ENCODE assay signal across 13 cellular contexts in genomic region chr1:232621050-232621449, GRCh38. TPM values are rescaled to one million over a fixed set of nuclear protein-coding genes. Genes with fewer than 3 reads are reported as not detected.
DNase-seq lines count a peak whose midpoint lies in the region; ATAC-seq, FAIRE-seq and TF ChIP-seq lines count a peak whose summit lies in the region.
"Had no signal": no experiment of that assay in that cellular context is flagged by ENCODE, and none has a peak within 500 bp of the region (broad histone marks: within the 10 kb centered on the region; RNA-seq: fewer than 3 reads in every experiment).

No MANE protein-coding gene starts in this region.

- POLR2A ChIA-PET in OCI-LY7 (lab: Charles Lee): interaction anchor here (0.8 to 2.5 kb wide), 3 partner anchors 21 to 70 kb away, joined by 4 to 12 read pairs (median 5); no protein-coding TSS in a partner anchor

- TF ChIP-seq CTCF in OCI-LY7 (conservative IDR thresholded peaks at IDR 0.05; ENCODE audit: low read length): no peak
- no peak for TF ChIP-seq CTCF in cardiac muscle cell (IDR thresholded peaks at IDR 0.05; ENCODE audit: low read depth, low read length)
- no peak for TF ChIP-seq CTCF in omental fat pad (IDR thresholded peaks at IDR 0.05)
- no peak for TF ChIP-seq CTCF in HFFc6 (IDR thresholded peaks at IDR 0.05)

- H3K9me3 Mint-ChIP-seq in HFFc6: peaks cover 10% of the 10 kb centered on the region

- no peaks in the 10 kb centered on the region for H3K4me1 Mint-ChIP-seq in HFFc6 (ENCODE audit: low read depth)

- H3K27me3 ChIP-seq in cardiac muscle cell: no peaks in the 10 kb centered on the region
- H3K27me3 ChIP-seq: adrenal gland had no signal

- H3K36me3 ChIP-seq in OCI-LY7 (ENCODE audit: insufficient read depth, low read length) (peaks cover 3% of the 10 kb centered on the region; the same call in 1 of the 2 replicates), cardiac muscle cell (no peaks in the 10 kb centered on the region)
- H3K36me3 ChIP-seq: adrenal gland had no signal

- in situ Hi-C loops in Caki2 (cut with HindIII; ENCODE audit: low pct_unique_long_range_greater_than_20kb, low sequenced_read_pairs): loop anchor here (10.0 kb wide), 1 partner anchor 756 kb away; no protein-coding TSS in a partner anchor

- no peak overlapping the region for H3K4me3 Mint-ChIP-seq in HFFc6

- H4K20me1 ChIP-seq in OCI-LY7 (ENCODE audit: insufficient read depth, low read length): no peaks in the 10 kb centered on the region

- CTCF ChIA-PET in OCI-LY7 (lab: Charles Lee; ENCODE audit: unreplicated experiment): no interaction called here

- H3K36me3 Mint-ChIP-seq in HFFc6 (ENCODE audit: low read depth): no peaks in the 10 kb centered on the region

- DNase-seq in Caki2 (ENCODE audit: low read depth) (peak; percentile 67), OCI-LY7 (ENCODE audit: low spot score) (no peak), cardiac muscle cell (ENCODE audit: low read depth in 1 of 2, low spot score in 1 of 2) (no peak), omental fat pad (ENCODE audit: low spot score) (no peak), urothelium cell line (ENCODE audit: low spot score) (no peak), T-helper 1 cell (no peak), hypothalamus (lab: John Stamatoyannopoulos, UW) (no peak), HFFc6 (no peak)
- DNase-seq: activated T-cell treated with anti-CD3 and anti-CD28 coated beads for 4 hours; stimulated activated CD4-positive, alpha-beta T cell treated with anti-CD3 and anti-CD28 coated beads, Interleukin-2, amount 100 ng/mL, for 24 hours had no signal

- no peaks in the 10 kb centered on the region for H3K9me2 ChIP-seq in OCI-LY7 (ENCODE audit: insufficient read depth, low read length)

- peak overlapping the region; percentile 39 for H3K4me3 ChIP-seq in OCI-LY7 (ENCODE audit: low read depth, low read length, poor library complexity, severe bottlenecking)
- no peak overlapping the region for H3K4me3 ChIP-seq in cardiac muscle cell
- H3K4me3 ChIP-seq: adrenal gland, GM12878 had no signal

- ATAC-seq in omental fat pad (ENCODE audit: low FRiP score): peak; percentile 21
- ATAC-seq: activated CD4-positive, CD25-positive, alpha-beta regulatory T cell treated with anti-CD3 and anti-CD28 coated beads, Interleukin-2, amount 50 U/mL, for 24 hours; GM12878 had no signal

- intact Hi-C loops in OCI-LY7 (cut with micrococcal nuclease; ENCODE audit: unreplicated experiment): no loop called here

- H3K27ac Mint-ChIP-seq in HFFc6: no peak overlapping the region

- H3K27me3 Mint-ChIP-seq in HFFc6 (ENCODE audit: insufficient read depth): no peaks in the 10 kb centered on the region; the same call in none of the 2 replicates

- H3K9me3 ChIP-seq in OCI-LY7 (ENCODE audit: low read length) (no peaks in the 10 kb centered on the region), cardiac muscle cell (ENCODE audit: low read depth) (no peaks in the 10 kb centered on the region)
- H3K9me3 ChIP-seq: adrenal gland had no signal

- H3K27ac ChIP-seq in OCI-LY7 (ENCODE audit: low read depth, low read length, poor library complexity, severe bottlenecking) (peak overlapping the region; percentile 54), cardiac muscle cell (peak overlapping the region; percentile 77)

- FAIRE-seq in urothelium cell line (lab: Jason Lieb, UNC): no peak
- FAIRE-seq: GM12878 had no signal

- no TSS peak for BruUV-seq in OCI-LY7 (replicated peaks; lab: Mats Ljungman, UMichigan)

- H3K4me2 ChIP-seq in OCI-LY7 (ENCODE audit: low read length): peak overlapping the region; percentile 57

- H2AFZ ChIP-seq in OCI-LY7 (ENCODE audit: low read length): no peak overlapping the region; the same call in 1 of the 2 replicates

- H3K79me2 ChIP-seq in OCI-LY7 (ENCODE audit: insufficient read depth, low read depth, low read length): peaks cover 50% of the 10 kb centered on the region; the same call in 1 of the 2 replicates

- peaks cover 73% of the 10 kb centered on the region for H3K4me1 ChIP-seq in OCI-LY7 (ENCODE audit: insufficient read depth, low read length, poor library complexity, severe bottlenecking)
- peaks cover 52% of the 10 kb centered on the region for H3K4me1 ChIP-seq in cardiac muscle cell (ENCODE audit: low read depth)

RNA-seq across cellular contexts. Expression of gene SIPA1L2, which starts 8.9 kb away (rescaled TPM):
- 10.7 and 12.8 TPM in 2 replicates for total RNA-seq in Caki2 (2014; rRNA removed; shearing (Covaris generic); ENCODE audit: low replicate concordance)
- total RNA-seq in OCI-LY7 (2014; rRNA removed; shearing (Covaris generic)): 13.5 and 16.0 TPM in 2 replicates
- total RNA-seq in OCI-LY7 (2022) (6.2 and 7.8 TPM in 2 replicates), cardiac muscle cell (107 and 143 TPM in 2 replicates), omental fat pad (100 to 1,000 TPM in 1 of 4 donors, 10 to 100 TPM in 3; 20.5 to 111 (median 39.8) TPM)
- 57.1 and 82.1 TPM in 2 replicates for polyA plus RNA-seq in cardiac muscle cell
- under 1 TPM in 5 of 6 experiments, not detected in 1; 0.02 to 0.05 (median 0.02) TPM for total RNA-seq in HFFc6 (2021; fragmentation: NEBNext Ultra II Directional; extraction: Animal tissue kit (Norgen Biotek cat#: 25700))

Comparison
In these comparisons a context has a peak if more than half of its experiments do, and no peak if none do; other contexts are left out.
1. RNA of gene SIPA1L2, which starts 8.9 kb away (total RNA-seq): 107 to 143 TPM in cardiac muscle cell, 20.5 to 111 TPM in omental fat pad, 6.2 to 16.0 TPM in OCI-LY7 and 10.7 to 12.8 TPM in Caki2; 0.02 to 0.05 TPM in HFFc6; every median in the first group is over 4 times any median in the second.